8 cellular contexts compared by ENCODE assay signal in genomic region chr2:42835577-42836371, GRCh38. TPM values are rescaled to one million over a fixed set of nuclear protein-coding genes. Genes with fewer than 3 reads are reported as not detected.
DNase-seq lines count a peak whose midpoint lies in the region; ATAC-seq and TF ChIP-seq lines count a peak whose summit lies in the region.

No MANE protein-coding gene starts in this region.

- peak overlapping the region; percentile 67 for H3K27ac Mint-ChIP-seq in Caco-2 (ENCODE audit: unreplicated experiment)

- intact Hi-C loops in Caco-2 (cut with micrococcal nuclease; ENCODE audit: unreplicated experiment) = no loop called here
- intact Hi-C loops in psoas muscle (cut with DNase I) = loop anchor here in 1 of 2 donors (5.0 kb wide), 1 partner anchor 417 kb away; no protein-coding TSS in a partner anchor

- H3K4me3 ChIP-seq in Caco-2 (ENCODE audit: low read depth, low read length) (no peak overlapping the region), fibroblast of pulmonary artery (replicated peaks; ENCODE audit: low read depth, low read length) (no peak overlapping the region), psoas muscle (no peak overlapping the region)

- H3K27me3 ChIP-seq in Caco-2 (replicated peaks; ENCODE audit: control insufficient read depth, insufficient read depth, low read length) (no peaks in the 10 kb centered on the region), psoas muscle (ENCODE audit: insufficient read depth in 3 of 3, low read length in 2 of 3) (no peaks in the 10 kb centered on the region)

- POLR2A ChIA-PET in Caco-2 (lab: Charles Lee) (no interaction called here), RWPE1 (lab: Yijun Ruan, JAX; ENCODE audit: low non-redundant PET) (no interaction called here)

- no peaks in the 10 kb centered on the region for H3K9me3 Mint-ChIP-seq in Caco-2 (ENCODE audit: unreplicated experiment)

- H3K9me3 ChIP-seq in Caco-2 (0 out of 2 replicates have a peak, but pooled peaks cover 5% of the 10 kb centered on the region), psoas muscle (no peaks in the 10 kb centered on the region)

- CTCF ChIA-PET in Caco-2 (lab: Charles Lee) = interaction anchor here (0.6 kb wide), 1 partner anchor 645 kb away, joined by 3 read pairs; no protein-coding TSS in a partner anchor
- CTCF ChIA-PET in RWPE1 (lab: Yijun Ruan, JAX) = interaction anchor here (0.5 to 1.1 kb wide), 4 partner anchors 31 to 648 kb away, joined by 3 to 5 read pairs (median 4); no protein-coding TSS in a partner anchor

- peaks cover 7% of the 10 kb centered on the region for H3K4me1 Mint-ChIP-seq in Caco-2 (ENCODE audit: low read depth, unreplicated experiment)

- peaks cover 7% of the 10 kb centered on the region for H3K4me1 ChIP-seq in Caco-2
- no peaks in the 10 kb centered on the region for H3K4me1 ChIP-seq in psoas muscle

- peak; percentile 57 to 81 (median 78) for ATAC-seq in psoas muscle
- no peak for ATAC-seq in GM18867 (IDR thresholded peaks at IDR 0.05; ENCODE audit: unreplicated experiment)
- ATAC-seq in HG03039 (IDR thresholded peaks at IDR 0.05; ENCODE audit: unreplicated experiment) = no peak
- no peak for ATAC-seq in GM18511 (IDR thresholded peaks at IDR 0.05; ENCODE audit: unreplicated experiment)

- no peak for TF ChIP-seq CTCF in Caco-2 (IDR thresholded peaks at IDR 0.05; ENCODE audit: insufficient read depth in 1 of 2, low read depth in 1 of 2, low read length in 1 of 2, severe bottlenecking in 1 of 2, unreplicated experiment in 1 of 2)
- no peak for TF ChIP-seq CTCF in RWPE1 (conservative IDR thresholded peaks at IDR 0.05; ENCODE audit: low read depth)
- no peak for TF ChIP-seq CTCF in fibroblast of pulmonary artery (IDR thresholded peaks at IDR 0.05; ENCODE audit: low read length, missing control alignments)
- no peak for TF ChIP-seq CTCF in psoas muscle (IDR thresholded peaks at IDR 0.05)

- H3K36me3 ChIP-seq in Caco-2 (ENCODE audit: control insufficient read depth, insufficient read depth, low read length) (no peaks in the 10 kb centered on the region), psoas muscle (ENCODE audit: insufficient read depth in 1 of 2, low read depth in 1 of 2) (no peaks in the 10 kb centered on the region)

- H3K27me3 Mint-ChIP-seq in Caco-2 (ENCODE audit: insufficient read depth, unreplicated experiment) = no peaks in the 10 kb centered on the region

- H3K27ac ChIP-seq in RWPE1 (peak overlapping the region; percentile 84), psoas muscle (peak overlapping the region; percentile 16)

- 64 to 70% (median 69%) methylated on average over 5 of the region's 5 CpGs for WGBS in psoas muscle, 3 donors

- BruUV-seq in Caco-2 (replicated peaks; lab: Mats Ljungman, UMichigan) = no TSS peak

- H3K4me3 Mint-ChIP-seq in Caco-2 (ENCODE audit: unreplicated experiment) = no peak overlapping the region

- peaks cover 6% of the 10 kb centered on the region for H3K36me3 Mint-ChIP-seq in Caco-2 (ENCODE audit: insufficient read depth, unreplicated experiment)

- DNase-seq in Caco-2 (peak in 1 of 2 experiments; percentile 48), RWPE1 (ENCODE audit: low spot score) (peak; percentile 85), fibroblast of pulmonary artery (ENCODE audit: low read depth) (peak; percentile 100), psoas muscle (peak in 1 of 2 donors; percentile 61), DMS153 (lab: John Stamatoyannopoulos, UW) (no peak)

RNA-seq across cellular contexts. Expression of gene HAAO, which starts 43.4 kb away (rescaled TPM):
- total RNA-seq in Caco-2 (2022) (44.1 and 47.5 TPM in 2 replicates), psoas muscle (1 to 10 TPM in 3 of 4 donors, under 1 TPM in 1; 0.78 to 4.9 (median 1.9) TPM)
- under 1 TPM; 0.78 to 0.93 (median 0.80) TPM for polyA plus RNA-seq in psoas muscle

Comparison
In these comparisons a context has a peak if more than half of its experiments do, and no peak if none do; other contexts are left out.
1. ATAC-seq: peak in psoas muscle (4 of 4); none in GM18867 (single experiment), HG03039 (single experiment) and GM18511 (single experiment).